In genomic region chr12:2345902-2346301, GRCh38 we compare ENCODE assay signal across 13 cellular contexts.
"Had no signal": no experiment of that assay in that cellular context is flagged by ENCODE, and none has a peak within 500 bp of the region (broad histone marks: within the 10 kb centered on the region; RNA-seq: fewer than 3 reads in every experiment).

No MANE protein-coding gene starts in this region.

- H2AFZ ChIP-seq: hepatocyte had no signal

- H3K36me3 ChIP-seq: lower lobe of right lung had no signal

- H3K4me3 Mint-ChIP-seq: activated CD4-positive, alpha-beta memory T cell treated with anti-CD3 and anti-CD28 coated beads, Interleukin-2, amount 10 ng/mL, durations not matched to agents 7 days and 5 days; activated T-cell treated with anti-CD3 and anti-CD28 coated beads, Interleukin-2, amount 50 U/mL, for 72 hours; natural killer cell had no signal

- H3K79me2 ChIP-seq: hepatocyte had no signal

- H3K4me1 Mint-ChIP-seq: activated CD4-positive, alpha-beta memory T cell treated with anti-CD3 and anti-CD28 coated beads, Interleukin-2, amount 10 ng/mL, durations not matched to agents 7 days and 5 days; natural killer cell had no signal

- H3K27me3 ChIP-seq: hepatocyte had no signal

- H3K9me3 Mint-ChIP-seq: activated CD4-positive, alpha-beta memory T cell treated with anti-CD3 and anti-CD28 coated beads, Interleukin-2, amount 10 ng/mL, durations not matched to agents 7 days and 5 days; activated T-cell treated with anti-CD3 and anti-CD28 coated beads, Interleukin-2, amount 50 U/mL, for 72 hours; natural killer cell had no signal

- H3K36me3 Mint-ChIP-seq: natural killer cell had no signal

- ATAC-seq: activated T-cell treated with anti-CD3 and anti-CD28 coated beads, Interleukin-2, amount 50 U/mL, for 72 hours; lower lobe of right lung; natural killer cell; stimulated activated naive CD8-positive, alpha-beta T cell treated with anti-CD3 and anti-CD28 coated beads, Interleukin-15, Interleukin-2, amounts not matched to agents 100 U/mL and 50 U/mL, for 24 hours had no signal

- H3K27ac ChIP-seq: hepatocyte, lower lobe of right lung had no signal

- FAIRE-seq: bronchial epithelial cell had no signal

- H3K4me2 ChIP-seq: hepatocyte had no signal

- H3K4me3 ChIP-seq: hepatocyte, lower lobe of right lung had no signal

- DNase-seq: activated CD4-positive, alpha-beta memory T cell treated with anti-CD3 and anti-CD28 coated beads, Interleukin-2, amount 10 ng/mL, durations not matched to agents 7 days and 5 days; activated CD8-positive, alpha-beta memory T cell treated with anti-CD3 and anti-CD28 coated beads, Interleukin-2, amount 50 U/mL, for 4 hours; activated naive CD4-positive, alpha-beta T cell; activated T-cell treated with anti-CD3 and anti-CD28 coated beads, Interleukin-2, amount 50 U/mL, for 72 hours; aorta; effector CD4-positive, alpha-beta T cell; kidney glomerular epithelial cell; lower lobe of right lung; natural killer cell; stimulated activated CD4-positive, alpha-beta T cell treated with anti-CD3 and anti-CD28 coated beads, Interleukin-2, amount 100 ng/mL, for 48 hours; stimulated activated naive CD8-positive, alpha-beta T cell treated with anti-CD3 and anti-CD28 coated beads, Interleukin-15, Interleukin-2, amounts not matched to agents 100 U/mL and 50 U/mL, for 24 hours had no signal

- H3K27ac Mint-ChIP-seq: activated CD4-positive, alpha-beta memory T cell treated with anti-CD3 and anti-CD28 coated beads, Interleukin-2, amount 10 ng/mL, durations not matched to agents 7 days and 5 days; activated T-cell treated with anti-CD3 and anti-CD28 coated beads, Interleukin-2, amount 50 U/mL, for 72 hours; natural killer cell had no signal

- H3K9me3 ChIP-seq: lower lobe of right lung had no signal
